ENCODE assay signal across 8 cellular contexts in the genomic region with DNA sequence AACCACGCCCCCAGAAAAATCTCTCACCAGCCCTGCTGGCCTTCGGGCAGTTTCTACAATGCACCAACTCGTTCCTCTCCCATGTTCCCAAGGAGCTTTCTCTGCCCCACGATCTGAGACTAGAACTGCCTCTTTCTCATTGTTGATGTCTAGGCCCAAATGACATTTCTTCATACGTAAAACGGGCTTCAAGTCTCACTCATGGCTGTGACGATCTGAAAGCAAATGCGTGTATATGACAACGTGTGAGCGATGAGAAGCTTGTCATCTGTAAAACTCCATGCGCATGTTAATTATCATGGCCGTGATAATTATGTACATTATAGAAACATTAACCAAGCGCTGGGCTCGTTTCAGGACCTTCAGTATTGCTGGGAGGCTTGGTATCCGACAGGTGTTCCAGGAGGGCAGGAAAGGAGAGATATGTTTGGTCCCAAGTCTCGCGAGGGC. TPM values are rescaled to one million over a fixed set of nuclear protein-coding genes. Genes with fewer than 3 reads are reported as not detected.
A peak's percentile ranks its signal among the peaks of the same experiment; 100 is the strongest.
DNase-seq lines count a peak whose midpoint lies in the region; ATAC-seq and TF ChIP-seq lines count a peak whose summit lies in the region.

No MANE protein-coding gene starts in this region.

- no peaks in the 10 kb centered on the region for H3K9me3 Mint-ChIP-seq in activated CD4-positive, alpha-beta T cell treated with anti-CD3 and anti-CD28 coated beads, Interleukin-2, amount 10 ng/mL, durations not matched to agents 24 days and 14 days
- H3K9me3 Mint-ChIP-seq in activated T-helper 17 cell treated with anti-CD3 and anti-CD28 coated beads, Interleukin-2, amount 50 U/mL, for 72 hours = no peaks in the 10 kb centered on the region

- H3K27me3 Mint-ChIP-seq in activated CD4-positive, alpha-beta T cell treated with anti-CD3 and anti-CD28 coated beads, Interleukin-2, amount 10 ng/mL, durations not matched to agents 24 days and 14 days = no peaks in the 10 kb centered on the region
- no peaks in the 10 kb centered on the region for H3K27me3 Mint-ChIP-seq in activated T-helper 17 cell treated with anti-CD3 and anti-CD28 coated beads, Interleukin-2, amount 50 U/mL, for 72 hours

- peak overlapping the region; percentile 52 to 82 for H3K4me3 ChIP-seq in left lung

- TF ChIP-seq CTCF in left lung (IDR thresholded peaks at IDR 0.05) = no peak

- peak overlapping the region; percentile 90 for H3K27ac Mint-ChIP-seq in activated CD4-positive, alpha-beta T cell treated with anti-CD3 and anti-CD28 coated beads, Interleukin-2, amount 10 ng/mL, durations not matched to agents 24 days and 14 days
- H3K27ac Mint-ChIP-seq in activated T-helper 17 cell treated with anti-CD3 and anti-CD28 coated beads, Interleukin-2, amount 50 U/mL, for 72 hours = peak overlapping the region; percentile 87

- H3K36me3 Mint-ChIP-seq in activated CD4-positive, alpha-beta T cell treated with anti-CD3 and anti-CD28 coated beads, Interleukin-2, amount 10 ng/mL, durations not matched to agents 24 days and 14 days (ENCODE audit: low read depth) = peaks cover 14% of the 10 kb centered on the region
- H3K36me3 Mint-ChIP-seq in activated T-helper 17 cell treated with anti-CD3 and anti-CD28 coated beads, Interleukin-2, amount 50 U/mL, for 72 hours (ENCODE audit: low read depth) = peaks cover 26% of the 10 kb centered on the region

- DNase-seq in activated CD4-positive, alpha-beta T cell treated with anti-CD3 and anti-CD28 coated beads, Interleukin-2, amount 10 ng/mL, durations not matched to agents 24 days and 14 days = no peak
- DNase-seq in activated CD4-positive, alpha-beta T cell treated with anti-CD3 and anti-CD28 coated beads, Interleukin-2, amount 50 U/mL, for 48 hours = no peak
- DNase-seq in left lung (no peak), superior temporal gyrus (ENCODE audit: extremely low spot score) (peak; percentile 67), COLO829 (ENCODE audit: low spot score) (no peak)

- H3K4me1 ChIP-seq in left lung = peaks cover 21 to 61% of the 10 kb centered on the region in 2 donors

- intact Hi-C loops in activated CD4-positive, alpha-beta T cell treated with anti-CD3 and anti-CD28 coated beads, Interleukin-2, amount 10 ng/mL, durations not matched to agents 24 days and 14 days (cut with micrococcal nuclease) = loop anchor here (1.0 to 5.0 kb wide), 4 partner anchors 87 to 227 kb away; a partner anchor contains a TSS
- intact Hi-C loops in left lung (cut with DNase I) = no loop called here

- H3K27me3 ChIP-seq in left lung = no peaks in the 10 kb centered on the region

- ATAC-seq in activated T-helper 17 cell treated with anti-CD3 and anti-CD28 coated beads, Interleukin-2, amount 50 U/mL, for 72 hours (replicated peaks) = no peak
- ATAC-seq in left lung (peak; percentile 0), HG03097 (IDR thresholded peaks at IDR 0.05; ENCODE audit: low FRiP score, unreplicated experiment) (no peak), GM21786 (IDR thresholded peaks at IDR 0.05; ENCODE audit: unreplicated experiment) (no peak)

- peaks cover 53% of the 10 kb centered on the region for H3K4me1 Mint-ChIP-seq in activated CD4-positive, alpha-beta T cell treated with anti-CD3 and anti-CD28 coated beads, Interleukin-2, amount 10 ng/mL, durations not matched to agents 24 days and 14 days
- peaks cover 25% of the 10 kb centered on the region for H3K4me1 Mint-ChIP-seq in activated T-helper 17 cell treated with anti-CD3 and anti-CD28 coated beads, Interleukin-2, amount 50 U/mL, for 72 hours

- H3K9me3 ChIP-seq in left lung = no peaks in the 10 kb centered on the region

- no peaks in the 10 kb centered on the region for H3K36me3 ChIP-seq in left lung

- H3K27ac ChIP-seq in left lung = peak overlapping the region; percentile 46 to 74

- H3K4me3 Mint-ChIP-seq in activated CD4-positive, alpha-beta T cell treated with anti-CD3 and anti-CD28 coated beads, Interleukin-2, amount 10 ng/mL, durations not matched to agents 24 days and 14 days = peak overlapping the region; percentile 88
- H3K4me3 Mint-ChIP-seq in activated T-helper 17 cell treated with anti-CD3 and anti-CD28 coated beads, Interleukin-2, amount 50 U/mL, for 72 hours = peak overlapping the region; percentile 93

RNA-seq across cellular contexts. Expression of a gene that starts 0.7 kb away (rescaled TPM):
- 25.1 and 26.3 TPM in 2 replicates for total RNA-seq in activated CD4-positive, alpha-beta T cell treated with anti-CD3 and anti-CD28 coated beads, Interleukin-2, amount 10 ng/mL, durations not matched to agents 24 days and 14 days
- total RNA-seq in activated T-helper 17 cell treated with anti-CD3 and anti-CD28 coated beads, Interleukin-2, amount 50 U/mL, for 72 hours = 10 to 100 TPM; 30.0 to 38.5 TPM
- total RNA-seq in left lung = 10 to 100 TPM; 36.2 to 41.1 TPM

RNA-seq across cellular contexts. Expression of a gene that starts 1.3 kb away (rescaled TPM):
- total RNA-seq in activated CD4-positive, alpha-beta T cell treated with anti-CD3 and anti-CD28 coated beads, Interleukin-2, amount 10 ng/mL, durations not matched to agents 24 days and 14 days = 3.8 and 5.0 TPM in 2 replicates
- 1 to 10 TPM; 6.5 to 7.0 TPM for total RNA-seq in activated T-helper 17 cell treated with anti-CD3 and anti-CD28 coated beads, Interleukin-2, amount 50 U/mL, for 72 hours
- 1 to 10 TPM; 8.7 to 9.1 TPM for total RNA-seq in left lung
